ENCODE assay signal across 30 cellular contexts in the genomic region with DNA sequence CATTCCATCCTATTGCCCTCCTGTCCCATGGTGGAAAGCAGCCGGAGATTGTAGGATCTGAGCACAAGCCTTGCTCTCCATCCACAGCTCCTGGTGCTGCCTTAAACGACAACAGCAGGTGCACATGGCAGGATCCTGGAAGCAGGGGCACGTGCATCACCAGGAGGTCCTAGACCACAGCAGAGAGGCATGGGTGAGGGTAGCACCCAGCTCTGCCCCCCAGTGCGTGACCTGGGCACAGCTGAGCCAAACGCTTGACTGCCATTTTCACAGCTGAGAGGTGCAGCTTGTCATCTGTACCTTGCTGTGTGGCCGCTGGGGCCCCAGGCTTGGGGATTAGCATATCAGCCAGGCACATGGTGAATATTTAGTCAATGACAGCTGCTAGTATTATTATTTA.
"Had no signal": no experiment of that assay in that cellular context is flagged by ENCODE, and none has a peak within 500 bp of the region (broad histone marks: within the 10 kb centered on the region; RNA-seq: fewer than 3 reads in every experiment).

No MANE protein-coding gene starts in this region.

- H3K4me3 Mint-ChIP-seq: activated CD4-positive, alpha-beta memory T cell treated with anti-CD3 and anti-CD28 coated beads for 36 hours; activated CD4-positive, alpha-beta T cell treated with anti-CD3 and anti-CD28 coated beads for 36 hours; activated CD4-positive, alpha-beta T cell treated with anti-CD3 and anti-CD28 coated beads, Interleukin-2, amount 10 ng/mL, durations not matched to agents 24 days and 14 days; activated naive CD4-positive, alpha-beta T cell treated with anti-CD3 and anti-CD28 coated beads, Interleukin-2, amount 10 ng/mL, durations not matched to agents 7 days and 5 days; activated naive CD8-positive, alpha-beta T cell treated with anti-CD3 and anti-CD28 coated beads, Interleukin-2, amount 10 ng/mL, durations not matched to agents 7 days and 5 days; activated T-cell treated with anti-CD3 and anti-CD28 coated beads, Interleukin-2, amount 50 U/mL, for 24 hours; activated T-cell treated with anti-CD3 and anti-CD28 coated beads, Interleukin-2, amount 50 U/mL, for 72 hours; T-helper 17 cell; T-helper 2 cell treated with Interferon-gamma antibody and Interleukin-4, amounts not matched to agents 5 μg/mL and 100 μg/mL, for 36 hours had no signal

- H3K36me3 ChIP-seq: ascending aorta, breast epithelium, cardiac muscle cell, colonic mucosa, esophagus squamous epithelium, gastroesophageal sphincter had no signal

- H3K27me3 ChIP-seq: ascending aorta, cardiac muscle cell, colonic mucosa had no signal

- H3K27ac Mint-ChIP-seq: activated CD4-positive, alpha-beta memory T cell treated with anti-CD3 and anti-CD28 coated beads for 36 hours; activated CD4-positive, alpha-beta T cell treated with anti-CD3 and anti-CD28 coated beads for 36 hours; activated CD4-positive, alpha-beta T cell treated with anti-CD3 and anti-CD28 coated beads, Interleukin-2, amount 10 ng/mL, durations not matched to agents 24 days and 14 days; activated naive CD4-positive, alpha-beta T cell treated with anti-CD3 and anti-CD28 coated beads, Interleukin-2, amount 10 ng/mL, durations not matched to agents 7 days and 5 days; activated naive CD4-positive, alpha-beta T cell treated with anti-CD3 and anti-CD28 coated beads, Interleukin-2, amount 50 U/mL, for 72 hours; activated naive CD8-positive, alpha-beta T cell treated with anti-CD3 and anti-CD28 coated beads, Interleukin-2, amount 10 ng/mL, durations not matched to agents 7 days and 5 days; activated T-cell treated with anti-CD3 and anti-CD28 coated beads, Interleukin-2, amount 50 U/mL, for 24 hours; activated T-cell treated with anti-CD3 and anti-CD28 coated beads, Interleukin-2, amount 50 U/mL, for 72 hours; T-helper 17 cell; T-helper 2 cell treated with Interferon-gamma antibody and Interleukin-4, amounts not matched to agents 5 μg/mL and 100 μg/mL, for 36 hours had no signal

- H3K27ac ChIP-seq: ascending aorta, breast epithelium, cardiac muscle cell, colonic mucosa, epithelial cell of prostate, esophagus squamous epithelium, gastroesophageal sphincter had no signal

- DNase-seq: activated CD4-positive, alpha-beta memory T cell treated with anti-CD3 and anti-CD28 coated beads for 36 hours; activated CD4-positive, alpha-beta T cell treated with anti-CD3 and anti-CD28 coated beads for 36 hours; activated CD4-positive, alpha-beta T cell treated with anti-CD3 and anti-CD28 coated beads, Interleukin-2, amount 10 ng/mL, durations not matched to agents 24 days and 14 days; activated CD4-positive, CD25-positive, alpha-beta regulatory T cell; activated CD4-positive, CD25-positive, alpha-beta regulatory T cell treated with anti-CD3 and anti-CD28 coated beads, Interleukin-2, amount 50 U/mL, for 72 hours; activated CD8-positive, alpha-beta memory T cell treated with anti-CD3 and anti-CD28 coated beads, Interleukin-2, amount 50 U/mL, for 48 hours; activated gamma-delta T cell; activated naive CD4-positive, alpha-beta T cell; activated naive CD4-positive, alpha-beta T cell treated with anti-CD3 and anti-CD28 coated beads, Interleukin-2, amount 10 ng/mL, durations not matched to agents 7 days and 5 days; activated naive CD8-positive, alpha-beta T cell treated with anti-CD3 and anti-CD28 coated beads, Interleukin-2, amount 10 ng/mL, durations not matched to agents 7 days and 5 days; activated T-cell treated with anti-CD3 and anti-CD28 coated beads for 4 hours; activated T-cell treated with anti-CD3 and anti-CD28 coated beads, Interleukin-2, amount 50 U/mL, for 24 hours; activated T-cell treated with anti-CD3 and anti-CD28 coated beads, Interleukin-2, amount 50 U/mL, for 72 hours; central memory CD4-positive, alpha-beta T cell; cerebellar nuclear complex; colonic mucosa; effector CD8-positive, alpha-beta T cell; esophagus squamous epithelium; foreskin melanocyte; T-helper 1 cell; T-helper 17 cell; T1000 had no signal

- H3K4me1 ChIP-seq: ascending aorta, breast epithelium, colonic mucosa, esophagus squamous epithelium, gastroesophageal sphincter had no signal

- H3K4me3 ChIP-seq: ascending aorta, breast epithelium, cardiac muscle cell, colonic mucosa, esophagus squamous epithelium, gastroesophageal sphincter had no signal

- H3K9me3 ChIP-seq: ascending aorta, breast epithelium, colonic mucosa, esophagus squamous epithelium, gastroesophageal sphincter had no signal

- H3K36me3 Mint-ChIP-seq: activated CD4-positive, alpha-beta memory T cell treated with anti-CD3 and anti-CD28 coated beads for 36 hours; activated naive CD4-positive, alpha-beta T cell treated with anti-CD3 and anti-CD28 coated beads, Interleukin-2, amount 10 ng/mL, durations not matched to agents 7 days and 5 days; activated naive CD4-positive, alpha-beta T cell treated with anti-CD3 and anti-CD28 coated beads, Interleukin-2, amount 50 U/mL, for 72 hours; activated naive CD8-positive, alpha-beta T cell treated with anti-CD3 and anti-CD28 coated beads, Interleukin-2, amount 10 ng/mL, durations not matched to agents 7 days and 5 days; brain had no signal

- H3K4me1 Mint-ChIP-seq: activated CD4-positive, alpha-beta T cell treated with anti-CD3 and anti-CD28 coated beads for 36 hours; activated CD4-positive, alpha-beta T cell treated with anti-CD3 and anti-CD28 coated beads, Interleukin-2, amount 10 ng/mL, durations not matched to agents 24 days and 14 days; activated naive CD4-positive, alpha-beta T cell treated with anti-CD3 and anti-CD28 coated beads, Interleukin-2, amount 10 ng/mL, durations not matched to agents 7 days and 5 days; activated naive CD8-positive, alpha-beta T cell treated with anti-CD3 and anti-CD28 coated beads, Interleukin-2, amount 10 ng/mL, durations not matched to agents 7 days and 5 days; T-helper 17 cell had no signal

- H3K9me3 Mint-ChIP-seq: activated CD4-positive, alpha-beta memory T cell treated with anti-CD3 and anti-CD28 coated beads for 36 hours; activated CD4-positive, alpha-beta T cell treated with anti-CD3 and anti-CD28 coated beads, Interleukin-2, amount 10 ng/mL, durations not matched to agents 24 days and 14 days; activated naive CD4-positive, alpha-beta T cell treated with anti-CD3 and anti-CD28 coated beads, Interleukin-2, amount 10 ng/mL, durations not matched to agents 7 days and 5 days; activated naive CD4-positive, alpha-beta T cell treated with anti-CD3 and anti-CD28 coated beads, Interleukin-2, amount 50 U/mL, for 72 hours; activated naive CD8-positive, alpha-beta T cell treated with anti-CD3 and anti-CD28 coated beads, Interleukin-2, amount 10 ng/mL, durations not matched to agents 7 days and 5 days; activated T-cell treated with anti-CD3 and anti-CD28 coated beads, Interleukin-2, amount 50 U/mL, for 72 hours; brain; T-helper 2 cell treated with Interferon-gamma antibody and Interleukin-4, amounts not matched to agents 5 μg/mL and 100 μg/mL, for 36 hours had no signal

- ATAC-seq: activated CD4-positive, alpha-beta T cell treated with anti-CD3 and anti-CD28 coated beads for 36 hours; activated naive CD4-positive, alpha-beta T cell treated with anti-CD3 and anti-CD28 coated beads, Interleukin-2, amount 50 U/mL, for 72 hours; activated T-cell treated with anti-CD3 and anti-CD28 coated beads, Interleukin-2, amount 50 U/mL, for 72 hours; gastroesophageal sphincter; T-helper 17 cell had no signal

- H3K27me3 Mint-ChIP-seq: brain, T-helper 17 cell had no signal
